In genomic region chr5:172172912-172173591, GRCh38 we compare ENCODE assay signal across 11 cellular contexts. TPM values are rescaled to one million over a fixed set of nuclear protein-coding genes. Genes with fewer than 3 reads are reported as not detected.
DNase-seq lines count a peak whose midpoint lies in the region; ATAC-seq lines count a peak whose summit lies in the region.
"Had no signal": no experiment of that assay in that cellular context is flagged by ENCODE, and none has a peak within 500 bp of the region (broad histone marks: within the 10 kb centered on the region; RNA-seq: fewer than 3 reads in every experiment).

No MANE protein-coding gene starts in this region.

- peaks cover 81% of the 10 kb centered on the region for H3K4me1 Mint-ChIP-seq in activated CD4-positive, alpha-beta T cell treated with anti-CD3 and anti-CD28 coated beads, Interleukin-2, amount 10 ng/mL, durations not matched to agents 24 days and 14 days
- H3K4me1 Mint-ChIP-seq in stimulated activated memory B cell treated with anti-CD40 and anti-IgM and Interleukin-4, amounts not matched to agents 10 μg/mL and 1 μg/mL and 100 μg/mL, for 72 hours: peaks cover 88% of the 10 kb centered on the region

- peak overlapping the region; percentile 90 for H3K4me3 Mint-ChIP-seq in activated CD4-positive, alpha-beta T cell treated with anti-CD3 and anti-CD28 coated beads, Interleukin-2, amount 10 ng/mL, durations not matched to agents 24 days and 14 days
- H3K4me3 Mint-ChIP-seq in stimulated activated memory B cell treated with anti-CD40 and anti-IgM and Interleukin-4, amounts not matched to agents 10 μg/mL and 1 μg/mL and 100 μg/mL, for 72 hours: peak overlapping the region; percentile 60

- H3K36me3 Mint-ChIP-seq in activated CD4-positive, alpha-beta T cell treated with anti-CD3 and anti-CD28 coated beads, Interleukin-2, amount 10 ng/mL, durations not matched to agents 24 days and 14 days (ENCODE audit: low read depth): peaks cover 46% of the 10 kb centered on the region
- H3K36me3 Mint-ChIP-seq in activated naive CD4-positive, alpha-beta T cell treated with anti-CD3 and anti-CD28 coated beads, Interleukin-2, amount 50 U/mL, for 72 hours: peaks cover 5 to 26% of the 10 kb centered on the region in 2 donors
- H3K36me3 Mint-ChIP-seq in stimulated activated memory B cell treated with anti-CD40 and anti-IgM and Interleukin-4, amounts not matched to agents 10 μg/mL and 1 μg/mL and 100 μg/mL, for 72 hours: peaks cover 34% of the 10 kb centered on the region

- no peaks in the 10 kb centered on the region for H3K9me3 Mint-ChIP-seq in activated CD4-positive, alpha-beta T cell treated with anti-CD3 and anti-CD28 coated beads, Interleukin-2, amount 10 ng/mL, durations not matched to agents 24 days and 14 days
- H3K9me3 Mint-ChIP-seq in activated naive CD4-positive, alpha-beta T cell treated with anti-CD3 and anti-CD28 coated beads, Interleukin-2, amount 50 U/mL, for 72 hours: no peaks in the 10 kb centered on the region
- no peaks in the 10 kb centered on the region for H3K9me3 Mint-ChIP-seq in stimulated activated memory B cell treated with anti-CD40 and anti-IgM and Interleukin-4, amounts not matched to agents 10 μg/mL and 1 μg/mL and 100 μg/mL, for 72 hours

- intact Hi-C loops in activated CD4-positive, alpha-beta T cell treated with anti-CD3 and anti-CD28 coated beads, Interleukin-2, amount 10 ng/mL, durations not matched to agents 24 days and 14 days (cut with micrococcal nuclease): loop anchor here (2.0 to 10.0 kb wide), 2 partner anchors 14 to 1878 kb away; partner anchors contain the start of gene LCP2

- no peak for DNase-seq in activated CD4-positive, alpha-beta T cell treated with anti-CD3 and anti-CD28 coated beads, Interleukin-2, amount 10 ng/mL, durations not matched to agents 24 days and 14 days
- no peak for DNase-seq in activated CD4-positive, alpha-beta T cell treated with anti-CD3 and anti-CD28 coated beads, Interleukin-2, amount 50 U/mL, for 4 hours
- no peak for DNase-seq in activated naive CD4-positive, alpha-beta T cell treated with anti-CD3 and anti-CD28 coated beads, Interleukin-2, amount 50 U/mL, for 72 hours (ENCODE audit: low spot score in 2 of 2)
- peak; percentile 47 for DNase-seq in inferior parietal cortex (ENCODE audit: extremely low spot score)
- no peak for DNase-seq in NCI-H446 (lab: John Stamatoyannopoulos, UW)
- DNase-seq in NCI-H1694 (lab: John Stamatoyannopoulos, UW): no peak

- H3K27me3 Mint-ChIP-seq in activated CD4-positive, alpha-beta T cell treated with anti-CD3 and anti-CD28 coated beads, Interleukin-2, amount 10 ng/mL, durations not matched to agents 24 days and 14 days: no peaks in the 10 kb centered on the region
- no peaks in the 10 kb centered on the region for H3K27me3 Mint-ChIP-seq in stimulated activated memory B cell treated with anti-CD40 and anti-IgM and Interleukin-4, amounts not matched to agents 10 μg/mL and 1 μg/mL and 100 μg/mL, for 72 hours

- no peak for ATAC-seq in activated naive CD4-positive, alpha-beta T cell treated with anti-CD3 and anti-CD28 coated beads, Interleukin-2, amount 50 U/mL, for 72 hours
- ATAC-seq in stimulated activated memory B cell treated with anti-CD40 and anti-IgM and Interleukin-4, amounts not matched to agents 10 μg/mL and 1 μg/mL and 100 μg/mL, for 72 hours: no peak
- no peak for ATAC-seq in HG02642 (IDR thresholded peaks at IDR 0.05; ENCODE audit: poor library complexity, unreplicated experiment)

- H3K27ac Mint-ChIP-seq in activated CD4-positive, alpha-beta T cell treated with anti-CD3 and anti-CD28 coated beads, Interleukin-2, amount 10 ng/mL, durations not matched to agents 24 days and 14 days: peak overlapping the region; percentile 96
- peak overlapping the region; percentile 89 to 97 for H3K27ac Mint-ChIP-seq in activated naive CD4-positive, alpha-beta T cell treated with anti-CD3 and anti-CD28 coated beads, Interleukin-2, amount 50 U/mL, for 72 hours
- H3K27ac Mint-ChIP-seq in stimulated activated memory B cell treated with anti-CD40 and anti-IgM and Interleukin-4, amounts not matched to agents 10 μg/mL and 1 μg/mL and 100 μg/mL, for 72 hours: peak overlapping the region; percentile 83

RNA-seq across cellular contexts. Expression of gene STK10, which starts 15.0 kb away (rescaled TPM):
- 87.9 and 91.1 TPM in 2 replicates for total RNA-seq in activated CD4-positive, alpha-beta T cell treated with anti-CD3 and anti-CD28 coated beads, Interleukin-2, amount 10 ng/mL, durations not matched to agents 24 days and 14 days
- 10 to 100 TPM; 42.9 to 92.2 TPM for total RNA-seq in activated naive CD4-positive, alpha-beta T cell treated with anti-CD3 and anti-CD28 coated beads, Interleukin-2, amount 50 U/mL, for 72 hours

RNA-seq across cellular contexts. Expression of gene EFCAB9, which starts 20.9 kb away (rescaled TPM):
- not detected in 2 replicates for total RNA-seq in activated CD4-positive, alpha-beta T cell treated with anti-CD3 and anti-CD28 coated beads, Interleukin-2, amount 10 ng/mL, durations not matched to agents 24 days and 14 days
- not detected for total RNA-seq in activated naive CD4-positive, alpha-beta T cell treated with anti-CD3 and anti-CD28 coated beads, Interleukin-2, amount 50 U/mL, for 72 hours
- total RNA-seq: A673; activated CD8-positive, alpha-beta memory T cell treated with anti-CD3 and anti-CD28 coated beads for 36 hours; renal cortical epithelial cell had no signal
